13 cellular contexts compared by ENCODE assay signal in the genomic region with DNA sequence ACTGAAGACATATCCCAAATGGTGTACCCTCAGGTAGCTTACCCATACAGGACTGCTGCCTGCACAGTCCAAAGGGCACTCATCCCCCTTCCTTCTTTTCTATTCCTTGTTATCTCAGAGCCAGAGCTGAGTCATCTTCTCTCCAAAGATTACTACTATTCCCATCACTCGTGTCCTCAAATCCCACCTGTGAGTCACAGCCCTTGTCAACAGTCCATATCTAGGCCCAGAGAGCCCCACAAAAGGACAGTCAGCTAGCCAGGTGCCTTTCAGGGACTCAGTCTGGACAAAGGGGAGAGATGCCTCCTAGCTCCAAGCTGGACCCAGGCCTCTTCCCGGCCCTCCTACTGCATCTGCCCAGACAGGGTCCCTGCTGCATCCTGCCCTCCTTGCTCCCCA. TPM values are rescaled to one million over a fixed set of nuclear protein-coding genes. Genes with fewer than 3 reads are reported as not detected.
DNase-seq lines count a peak whose midpoint lies in the region; ATAC-seq, FAIRE-seq and TF ChIP-seq lines count a peak whose summit lies in the region.
"Had no signal": no experiment of that assay in that cellular context is flagged by ENCODE, and none has a peak within 500 bp of the region (broad histone marks: within the 10 kb centered on the region; RNA-seq: fewer than 3 reads in every experiment).

No MANE protein-coding gene starts in this region.

- ATAC-seq in central memory CD8-positive, alpha-beta T cell (replicated peaks; ENCODE audit: extremely low read depth, poor library complexity, severe bottlenecking), result no peak
- ATAC-seq in pancreas, result peak in 3 of 4 donors; percentile 12 to 55 (median 30)
- no peak for ATAC-seq in HG03139 (IDR thresholded peaks at IDR 0.05; ENCODE audit: unreplicated experiment)
- ATAC-seq in HG03571 (IDR thresholded peaks at IDR 0.05; ENCODE audit: unreplicated experiment), result no peak

- DNase-seq in Daoy (ENCODE audit: low read depth) (peak; percentile 33), MG63 (peak; percentile 15), pancreas (no peak), NCI-H187 (lab: John Stamatoyannopoulos, UW) (no peak), G401 (ENCODE audit: low spot score) (no peak)
- DNase-seq in central memory CD8-positive, alpha-beta T cell (ENCODE audit: low spot score in 2 of 2), result no peak
- DNase-seq: activated effector memory CD4-positive, alpha-beta T cell treated with anti-CD3 and anti-CD28 coated beads, Interleukin-2, amount 50 U/mL, for 16 hours; COR-L47; esophagus squamous epithelium had no signal

- peaks cover 5% of the 10 kb centered on the region for H3K36me3 Mint-ChIP-seq in central memory CD8-positive, alpha-beta T cell (ENCODE audit: insufficient read depth)

- H3K27me3 ChIP-seq in MG63 (no peaks in the 10 kb centered on the region), pancreas (no peaks in the 10 kb centered on the region)
- H3K27me3 ChIP-seq: esophagus squamous epithelium had no signal

- H3K27ac Mint-ChIP-seq in central memory CD8-positive, alpha-beta T cell (ENCODE audit: low read depth), result peak overlapping the region; percentile 44

- peaks cover 47% of the 10 kb centered on the region for H3K4me1 Mint-ChIP-seq in central memory CD8-positive, alpha-beta T cell

- no peak overlapping the region for H3K27ac ChIP-seq in pancreas
- H3K27ac ChIP-seq: esophagus squamous epithelium had no signal

- 61 to 68% methylated on average over 2 of the region's 2 CpGs for WGBS in pancreas, 2 donors

- intact Hi-C loops in pancreas (cut with DNase I), result loop anchor here in 1 of 3 donors (10.0 kb wide), 1 partner anchor 221 kb away; no protein-coding TSS in a partner anchor

- peaks cover under 1% of the 10 kb centered on the region for H3K36me3 ChIP-seq in MG63
- no peaks in the 10 kb centered on the region for H3K36me3 ChIP-seq in pancreas

- no peaks in the 10 kb centered on the region for H3K9me3 Mint-ChIP-seq in central memory CD8-positive, alpha-beta T cell

- no peak for TF ChIP-seq CTCF in pancreas (IDR thresholded peaks at IDR 0.05)

- H3K4me3 ChIP-seq in MG63 (no peak overlapping the region), pancreas (no peak overlapping the region)
- H3K4me3 ChIP-seq: esophagus squamous epithelium had no signal

- H3K4me1 ChIP-seq in pancreas, result no peaks in the 10 kb centered on the region

- no peak for FAIRE-seq in pancreas (lab: Jason Lieb, UNC)

- in situ Hi-C loops in G401 (cut with HindIII; ENCODE audit: low sequenced_read_pairs), result no loop called here

- no peak overlapping the region for H3K4me3 Mint-ChIP-seq in central memory CD8-positive, alpha-beta T cell

- H3K27me3 Mint-ChIP-seq in central memory CD8-positive, alpha-beta T cell, result no peaks in the 10 kb centered on the region

- H3K9me3 ChIP-seq in MG63 (no peaks in the 10 kb centered on the region), pancreas (no peaks in the 10 kb centered on the region)
- H3K9me3 ChIP-seq: esophagus squamous epithelium had no signal

RNA-seq across cellular contexts. Expression of a gene that starts 11.0 kb away (rescaled TPM):
- total RNA-seq in Daoy (2014; rRNA removed; shearing (Covaris generic)), result 3.8 TPM in 2 replicates
- 6.3 and 10.2 TPM in 2 replicates for total RNA-seq in MG63 (2014; rRNA removed; shearing (Covaris generic); ENCODE audit: low replicate concordance)
- 1 to 10 TPM; 3.8 to 7.5 (median 5.7) TPM for total RNA-seq in pancreas
- 1 to 10 TPM; 3.1 to 5.5 TPM for polyA plus RNA-seq in pancreas
- total RNA-seq in G401 (2014; rRNA removed; shearing (Covaris generic)), result 6.2 and 6.3 TPM in 2 replicates

RNA-seq across cellular contexts. Expression of a gene that starts 20.1 kb away (rescaled TPM):
- total RNA-seq in Daoy (2014; rRNA removed; shearing (Covaris generic)), result not detected in 2 replicates
- not detected in 2 replicates for total RNA-seq in MG63 (2014; rRNA removed; shearing (Covaris generic); ENCODE audit: low replicate concordance)
- not detected for total RNA-seq in pancreas
- not detected for polyA plus RNA-seq in pancreas
- not detected in 2 replicates for total RNA-seq in G401 (2014; rRNA removed; shearing (Covaris generic))
- total RNA-seq: esophagus squamous epithelium; T-helper 1 cell treated with Interleukin-12 subunit alpha and Interleukin-12 subunit beta and Interleukin-4 antibody, amounts not matched to agents 30 ng/mL and 1 ng/mL, for 36 hours; temporal lobe had no signal

RNA-seq across cellular contexts. Expression of a gene that starts 28.8 kb away (rescaled TPM):
- not detected in 2 replicates for total RNA-seq in Daoy (2014; rRNA removed; shearing (Covaris generic))
- total RNA-seq in MG63 (2014; rRNA removed; shearing (Covaris generic); ENCODE audit: low replicate concordance), result not detected in 2 replicates
- 10 to 100 TPM in 3 of 6 donors, not detected in 3; 10.5 to 21.8 (median 21.6) TPM for total RNA-seq in pancreas
- not detected for polyA plus RNA-seq in pancreas
- not detected in 2 replicates for total RNA-seq in G401 (2014; rRNA removed; shearing (Covaris generic))
- total RNA-seq: esophagus squamous epithelium; T-helper 1 cell treated with Interleukin-12 subunit alpha and Interleukin-12 subunit beta and Interleukin-4 antibody, amounts not matched to agents 30 ng/mL and 1 ng/mL, for 36 hours had no signal

Comparison
In these comparisons a context has a peak if more than half of its experiments do, and no peak if none do; other contexts are left out.
1. DNase-seq: peak in Daoy (single experiment) and MG63 (single experiment); none in central memory CD8-positive, alpha-beta T cell (0 of 2), pancreas (0 of 6), NCI-H187 (0 of 2) and G401 (single experiment).
2. ATAC-seq: peak in pancreas (3 of 4); none in central memory CD8-positive, alpha-beta T cell (single experiment), HG03139 (single experiment) and HG03571 (single experiment).